ENCODE assay signal across 8 cellular contexts in genomic region chr17:8383143-8383974, GRCh38. TPM values are rescaled to one million over a fixed set of nuclear protein-coding genes. Genes with fewer than 3 reads are reported as not detected.
DNase-seq lines count a peak whose midpoint lies in the region; ATAC-seq and TF ChIP-seq lines count a peak whose summit lies in the region.

TSS of gene RPL26 (minus strand) at chr17:8383193. CDS start at chr17:8382310, 883 bp downstream.

- ATAC-seq in HG02884 (IDR thresholded peaks at IDR 0.05; ENCODE audit: unreplicated experiment) (peak; percentile 85), T-helper 17 cell (peak; percentile 90), right cardiac atrium (peak; percentile 94 to 96), aorta (ENCODE audit: low FRiP score) (peak; percentile 97)

- H3K27ac ChIP-seq in angular gyrus (ENCODE audit: low read depth, low read length) (peak within 1 kb of the TSS; percentile 86), right cardiac atrium (ENCODE audit: low read length) (peak within 1 kb of the TSS; percentile 73), aorta (ENCODE audit: low read depth in 1 of 2, low read length in 2 of 2) (peak within 1 kb of the TSS in 1 of 2 donors; percentile 73)

- peak within 1 kb of the TSS; percentile 47 for H3K4me3 ChIP-seq in right cardiac atrium (ENCODE audit: low read length)
- H3K4me3 ChIP-seq in aorta (ENCODE audit: low read length in 2 of 2) = peak within 1 kb of the TSS; percentile 81 to 95

- no peaks in the 10 kb centered on the region for H3K27me3 Mint-ChIP-seq in T-helper 17 cell

- H3K4me1 Mint-ChIP-seq in T-helper 17 cell = peaks cover 36% of the 10 kb centered on the region

- H3K4me1 ChIP-seq in right cardiac atrium (ENCODE audit: control insufficient read depth, insufficient read depth, low read length) = peaks cover 6% of the 10 kb centered on the region
- no peaks in the 10 kb centered on the region for H3K4me1 ChIP-seq in aorta (ENCODE audit: control insufficient read depth in 1 of 2, insufficient read depth in 2 of 2, low read length in 2 of 2)

- peak; percentile 96 for DNase-seq in GM13976 (ENCODE audit: low spot score)
- peak; percentile 99 for DNase-seq in NCI-H1694 (lab: John Stamatoyannopoulos, UW)
- peak; percentile 84 to 88 (median 86) for DNase-seq in T-helper 17 cell
- DNase-seq in right cardiac atrium = peak; percentile 95 to 98 (median 97)
- DNase-seq in putamen (ENCODE audit: low spot score) = peak; percentile 98
- peak; percentile 97 to 98 for DNase-seq in aorta

- peaks cover 8% of the 10 kb centered on the region for H3K36me3 Mint-ChIP-seq in T-helper 17 cell (ENCODE audit: low read depth)

- peaks cover 0 to 8% of the 10 kb centered on the region in 2 donors for H3K36me3 ChIP-seq in aorta (ENCODE audit: control insufficient read depth in 1 of 2, insufficient read depth in 2 of 2, low read length in 1 of 2)

- H3K4me3 Mint-ChIP-seq in T-helper 17 cell = peak within 1 kb of the TSS; percentile 99

- TF ChIP-seq CTCF in GM13976 (IDR thresholded peaks at IDR 0.05; ENCODE audit: borderline replicate concordance, control extremely low read depth, extremely low read depth, insufficient read depth, missing control alignments) = peak; percentile 97

- in situ Hi-C loops in GM13976 (cut with MboI; ENCODE audit: low sequenced_read_pairs, unreplicated experiment) = no loop called here

- H3K9me3 ChIP-seq in T-helper 17 cell (ENCODE audit: control insufficient read depth, low read length, poor library complexity, severe bottlenecking) = no peaks in the 10 kb centered on the region
- no peaks in the 10 kb centered on the region for H3K9me3 ChIP-seq in right cardiac atrium (ENCODE audit: control insufficient read depth, low read length)
- no peaks in the 10 kb centered on the region for H3K9me3 ChIP-seq in aorta (ENCODE audit: control insufficient read depth, low read length)

- H3K27ac Mint-ChIP-seq in T-helper 17 cell = peak within 1 kb of the TSS; percentile 98

- H3K27me3 ChIP-seq in right cardiac atrium (ENCODE audit: control insufficient read depth, insufficient read depth) (no peaks in the 10 kb centered on the region), aorta (ENCODE audit: control insufficient read depth in 1 of 2, insufficient read depth in 2 of 2, low read length in 1 of 2) (no peaks in the 10 kb centered on the region)

- intact Hi-C loops in right cardiac atrium (cut with DNase I) = no loop called here
- intact Hi-C loops in aorta (cut with DNase I) = no loop called here

- WGBS in right cardiac atrium = under 1% methylated on average over 70 of the region's 70 CpGs
- WGBS in aorta, 2 donors = 0 to 1% methylated on average over 70 of the region's 70 CpGs

RNA-seq across cellular contexts. Expression of gene RPL26, which starts in this region (rescaled TPM):
- total RNA-seq in T-helper 17 cell = 1,000 to 10,000 TPM; 2,731 to 2,885 TPM
- 1,000 to 10,000 TPM in 3 of 4 donors, 100 to 1,000 TPM in 1; 912 to 1,167 (median 1,065) TPM for total RNA-seq in right cardiac atrium
- polyA plus RNA-seq in right cardiac atrium = 2,058 TPM
- total RNA-seq in aorta = 1,000 to 10,000 TPM; 1,055 to 1,238 TPM
- polyA plus RNA-seq in aorta = 1,000 to 10,000 TPM; 3,230 to 6,952 TPM
